Comparison of ENCODE assay signal across 10 cellular contexts in genomic region chr13:51549050-51549449, GRCh38. TPM values are rescaled to one million over a fixed set of nuclear protein-coding genes. Genes with fewer than 3 reads are reported as not detected.
A peak's percentile ranks its signal among the peaks of the same experiment; 100 is the strongest.
DNase-seq lines count a peak whose midpoint lies in the region; ATAC-seq and TF ChIP-seq lines count a peak whose summit lies in the region.
"Had no signal": no experiment of that assay in that cellular context is flagged by ENCODE, and none has a peak within 500 bp of the region (broad histone marks: within the 10 kb centered on the region; RNA-seq: fewer than 3 reads in every experiment).

No MANE protein-coding gene starts in this region.

- no peaks in the 10 kb centered on the region for H3K9me3 Mint-ChIP-seq in CD4-positive, alpha-beta memory T cell

- POLR2A ChIA-PET in CD4-positive, alpha-beta memory T cell (lab: Charles Lee; ENCODE audit: partially characterized antibody) = no interaction called here

- H3K27me3 ChIP-seq in upper lobe of left lung = no peaks in the 10 kb centered on the region
- no peaks in the 10 kb centered on the region for H3K27me3 ChIP-seq in CD4-positive, alpha-beta memory T cell (ENCODE audit: insufficient read depth, low read length)

- H3K27ac Mint-ChIP-seq in CD4-positive, alpha-beta memory T cell = no peak overlapping the region

- H3K9me3 ChIP-seq in upper lobe of left lung = no peaks in the 10 kb centered on the region
- no peaks in the 10 kb centered on the region for H3K9me3 ChIP-seq in CD4-positive, alpha-beta memory T cell (ENCODE audit: control insufficient read depth in 1 of 2, low read length in 2 of 2)

- WGBS in upper lobe of left lung, 2 donors = 45 to 75% methylated on average over 3 of the region's 3 CpGs

- no peaks in the 10 kb centered on the region for H3K4me1 Mint-ChIP-seq in CD4-positive, alpha-beta memory T cell

- H3K36me3 ChIP-seq in upper lobe of left lung = no peaks in the 10 kb centered on the region
- no peaks in the 10 kb centered on the region for H3K36me3 ChIP-seq in CD4-positive, alpha-beta memory T cell (ENCODE audit: insufficient read depth, low read length)

- no peak for DNase-seq in Right ventricle myocardium superior
- DNase-seq in Right ventricle myocardium inferior (ENCODE audit: missing footprints) = no peak
- DNase-seq in UCSD-AML1 (lab: John Stamatoyannopoulos, UW; ENCODE audit: unreplicated experiment) = peak; percentile 40
- peak in 1 of 2 donors; percentile 65 for DNase-seq in upper lobe of left lung
- DNase-seq in G401 (ENCODE audit: low spot score) = no peak
- DNase-seq in CD4-positive, alpha-beta memory T cell = no peak
- DNase-seq: aorta, NCI-H1092 had no signal

- H3K4me3 Mint-ChIP-seq in CD4-positive, alpha-beta memory T cell = no peak overlapping the region

- no peaks in the 10 kb centered on the region for H3K27me3 Mint-ChIP-seq in CD4-positive, alpha-beta memory T cell

- TF ChIP-seq POLR2A in upper lobe of left lung (IDR thresholded peaks at IDR 0.05) = no peak

- CTCF ChIA-PET in CD4-positive, alpha-beta memory T cell (lab: Charles Lee; ENCODE audit: partially characterized antibody) = no interaction called here

- H3K27ac ChIP-seq in upper lobe of left lung = no peak overlapping the region
- H3K27ac ChIP-seq in CD4-positive, alpha-beta memory T cell (ENCODE audit: low read depth, low read length) = no peak overlapping the region

- no peak for TF ChIP-seq CTCF in upper lobe of left lung (IDR thresholded peaks at IDR 0.05)

- no peaks in the 10 kb centered on the region for H3K36me3 Mint-ChIP-seq in CD4-positive, alpha-beta memory T cell

- no peak overlapping the region for H3K4me3 ChIP-seq in upper lobe of left lung
- H3K4me3 ChIP-seq in CD4-positive, alpha-beta memory T cell (ENCODE audit: low read length in 2 of 2) = no peak overlapping the region

- TF ChIP-seq EP300 in upper lobe of left lung (IDR thresholded peaks at IDR 0.05) = no peak

- ATAC-seq in Right ventricle myocardium superior (ENCODE audit: poor library complexity) (peak; percentile 39), Right ventricle myocardium inferior (no peak), HG02981 (IDR thresholded peaks at IDR 0.05; ENCODE audit: unreplicated experiment) (peak; percentile 65), upper lobe of left lung (ENCODE audit: low FRiP score in 2 of 2) (peak; percentile 69 to 72), HG03354 (IDR thresholded peaks at IDR 0.05; ENCODE audit: poor library complexity, severe bottlenecking, unreplicated experiment) (no peak)

- peaks cover 0 to 6% (median 2%) of the 10 kb centered on the region in 4 donors for H3K4me1 ChIP-seq in upper lobe of left lung
- H3K4me1 ChIP-seq in CD4-positive, alpha-beta memory T cell (ENCODE audit: insufficient read depth, low read length) = no peaks in the 10 kb centered on the region

- in situ Hi-C loops in G401 (cut with HindIII; ENCODE audit: low sequenced_read_pairs) = no loop called here

- intact Hi-C loops in Right ventricle myocardium superior (cut with DNase I) (no loop called here), Right ventricle myocardium inferior (cut with DNase I) (no loop called here)
- intact Hi-C loops in CD4-positive, alpha-beta memory T cell (cut with micrococcal nuclease) = no loop called here

RNA-seq across cellular contexts. Expression of gene WDFY2, which starts 35.2 kb away (rescaled TPM):
- 4.0 TPM for total RNA-seq in Right ventricle myocardium superior
- 4.7 TPM for total RNA-seq in Right ventricle myocardium inferior
- 10 to 100 TPM; 13.4 to 34.0 (median 18.8) TPM for total RNA-seq in upper lobe of left lung
- 2.6 and 4.1 TPM in 2 replicates for total RNA-seq in G401 (2014; rRNA removed; shearing (Covaris generic))
- 10 to 100 TPM; 20.0 to 21.8 TPM for total RNA-seq in CD4-positive, alpha-beta memory T cell
- polyA plus RNA-seq in CD4-positive, alpha-beta memory T cell = 1 to 10 TPM; 3.8 to 9.0 TPM

Comparison
In these comparisons a context has a peak if more than half of its experiments do, and no peak if none do; other contexts are left out.
1. ATAC-seq: peak in Right ventricle myocardium superior (single experiment), HG02981 (single experiment) and upper lobe of left lung (2 of 2); none in Right ventricle myocardium inferior (single experiment) and HG03354 (single experiment).